10 cellular contexts compared by ENCODE assay signal in the genomic region with DNA sequence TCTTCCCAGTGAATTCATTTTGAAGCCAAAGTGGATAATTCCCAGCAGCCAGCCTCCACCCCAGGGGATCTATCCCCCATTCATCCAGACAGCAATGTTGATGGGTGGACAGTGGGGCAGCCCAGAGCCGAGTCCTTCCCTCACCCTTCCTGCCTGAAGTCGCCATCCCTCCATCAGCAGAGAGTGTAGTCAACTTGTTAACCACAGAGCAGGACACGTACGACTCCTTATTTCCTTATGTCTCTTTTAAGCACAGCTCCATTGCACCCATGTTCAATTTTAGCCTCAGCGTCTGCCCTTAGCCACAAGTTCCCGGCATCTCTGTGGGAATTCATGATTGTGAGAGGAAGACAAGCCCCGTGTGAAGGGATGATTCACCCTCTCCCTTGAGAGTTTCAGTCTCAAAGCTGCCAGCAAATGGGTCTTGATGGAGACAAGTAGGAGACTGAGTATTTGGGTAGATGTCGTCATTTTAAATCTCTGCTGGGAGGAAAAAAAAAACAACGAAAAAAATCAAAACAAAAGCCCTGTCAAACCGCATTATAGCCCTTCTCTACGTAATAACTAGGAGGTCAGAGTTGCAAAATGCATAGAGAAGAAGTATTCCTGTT. TPM values are rescaled to one million over a fixed set of nuclear protein-coding genes. Genes with fewer than 3 reads are reported as not detected.
DNase-seq lines count a peak whose midpoint lies in the region; ATAC-seq and TF ChIP-seq lines count a peak whose summit lies in the region.
"Had no signal": no experiment of that assay in that cellular context is flagged by ENCODE, and none has a peak within 500 bp of the region (broad histone marks: within the 10 kb centered on the region; RNA-seq: fewer than 3 reads in every experiment).

No MANE protein-coding gene starts in this region.

- H3K9me3 Mint-ChIP-seq in activated naive CD4-positive, alpha-beta T cell treated with anti-CD3 and anti-CD28 coated beads, Interleukin-2, amount 50 U/mL, for 72 hours, result no peaks in the 10 kb centered on the region

- H3K36me3 ChIP-seq in right atrium auricular region (no peaks in the 10 kb centered on the region), thoracic aorta (no peaks in the 10 kb centered on the region)
- H3K36me3 ChIP-seq: right lobe of liver had no signal

- H3K27me3 ChIP-seq in right atrium auricular region (no peaks in the 10 kb centered on the region), thoracic aorta (replicated peaks; ENCODE audit: insufficient read depth) (no peaks in the 10 kb centered on the region)
- H3K27me3 ChIP-seq: right lobe of liver had no signal

- H3K4me1 ChIP-seq in right atrium auricular region (no peaks in the 10 kb centered on the region), thoracic aorta (ENCODE audit: control insufficient read depth in 1 of 2, low read depth in 2 of 2) (peaks cover 8 to 15% of the 10 kb centered on the region in 2 donors)

- H3K36me3 Mint-ChIP-seq in activated naive CD4-positive, alpha-beta T cell treated with anti-CD3 and anti-CD28 coated beads, Interleukin-2, amount 50 U/mL, for 72 hours, result no peaks in the 10 kb centered on the region

- H3K27ac Mint-ChIP-seq in activated naive CD4-positive, alpha-beta T cell treated with anti-CD3 and anti-CD28 coated beads, Interleukin-2, amount 50 U/mL, for 72 hours, result peak overlapping the region in 1 of 2 donors; percentile 74
- H3K27ac Mint-ChIP-seq: activated naive CD8-positive, alpha-beta T cell had no signal

- H3K4me3 ChIP-seq in right atrium auricular region (no peak overlapping the region), thoracic aorta (peak overlapping the region; percentile 34)
- H3K4me3 ChIP-seq: right lobe of liver had no signal

- TF ChIP-seq CTCF in right atrium auricular region (IDR thresholded peaks at IDR 0.05), result no peak
- no peak for TF ChIP-seq CTCF in thoracic aorta (IDR thresholded peaks at IDR 0.05)

- peaks cover 0 to 6% of the 10 kb centered on the region in 2 donors for H3K9me3 ChIP-seq in right atrium auricular region
- no peaks in the 10 kb centered on the region for H3K9me3 ChIP-seq in thoracic aorta
- H3K9me3 ChIP-seq: right lobe of liver had no signal

- H3K27ac ChIP-seq in right atrium auricular region (peak overlapping the region; percentile 48 to 58), thoracic aorta (peak overlapping the region; percentile 73 to 76)
- H3K27ac ChIP-seq: right lobe of liver had no signal

- ATAC-seq in activated naive CD4-positive, alpha-beta T cell treated with anti-CD3 and anti-CD28 coated beads, Interleukin-2, amount 50 U/mL, for 72 hours, result peak; percentile 72 to 78
- peak; percentile 94 for ATAC-seq in thoracic aorta (ENCODE audit: insufficient number of reproducible peaks, low FRiP score, low read depth)
- no peak for ATAC-seq in GM19023 (IDR thresholded peaks at IDR 0.05; ENCODE audit: unreplicated experiment)

- peak in 1 of 2 donors; percentile 14 for DNase-seq in activated naive CD4-positive, alpha-beta T cell treated with anti-CD3 and anti-CD28 coated beads, Interleukin-2, amount 50 U/mL, for 72 hours (ENCODE audit: low spot score in 2 of 2)
- DNase-seq in activated naive CD4-positive, alpha-beta T cell treated with anti-CD3 and anti-CD28 coated beads, Interleukin-2, amount 50 U/mL, for 16 hours, result no peak
- peak; percentile 66 for DNase-seq in T1000 (lab: John Stamatoyannopoulos, UW)
- no peak for DNase-seq in right atrium auricular region (ENCODE audit: low spot score)
- peak; percentile 54 for DNase-seq in thoracic aorta (ENCODE audit: low spot score)
- DNase-seq in DMS79 treated with DMSO at 0.1 percent for 48 hours (lab: John Stamatoyannopoulos, UW), result no peak
- DNase-seq in activated gamma-delta T cell treated with Interleukin-2 at 50 U/mL for 16 hours, result no peak
- DNase-seq: right lobe of liver had no signal

RNA-seq across cellular contexts. Expression of a gene that starts 58.3 kb away (rescaled TPM):
- not detected for total RNA-seq in activated naive CD4-positive, alpha-beta T cell treated with anti-CD3 and anti-CD28 coated beads, Interleukin-2, amount 50 U/mL, for 72 hours
- total RNA-seq in right atrium auricular region (10 to 100 TPM; 37.4 to 42.4 TPM), thoracic aorta (100 to 1,000 TPM; 163 to 634 TPM)

Comparison
In these comparisons a context has a peak if more than half of its experiments do, and no peak if none do; other contexts are left out.
1. DNase-seq: peak in T1000 (single experiment) and thoracic aorta (single experiment); none in activated naive CD4-positive, alpha-beta T cell treated with anti-CD3 and anti-CD28 coated beads, Interleukin-2, amount 50 U/mL, for 16 hours (single experiment), right atrium auricular region (single experiment), DMS79 treated with DMSO at 0.1 percent for 48 hours (single experiment) and activated gamma-delta T cell treated with Interleukin-2 at 50 U/mL for 16 hours (single experiment).
2. RNA of a gene that starts 58.3 kb away (total RNA-seq): 163 to 634 TPM in thoracic aorta and 37.4 to 42.4 TPM in right atrium auricular region; not detected in activated naive CD4-positive, alpha-beta T cell treated with anti-CD3 and anti-CD28 coated beads, Interleukin-2, amount 50 U/mL, for 72 hours; every median in the first group is over 10 times any median in the second.